ENCODE assay signal across 1 cellular context in the genomic region with DNA sequence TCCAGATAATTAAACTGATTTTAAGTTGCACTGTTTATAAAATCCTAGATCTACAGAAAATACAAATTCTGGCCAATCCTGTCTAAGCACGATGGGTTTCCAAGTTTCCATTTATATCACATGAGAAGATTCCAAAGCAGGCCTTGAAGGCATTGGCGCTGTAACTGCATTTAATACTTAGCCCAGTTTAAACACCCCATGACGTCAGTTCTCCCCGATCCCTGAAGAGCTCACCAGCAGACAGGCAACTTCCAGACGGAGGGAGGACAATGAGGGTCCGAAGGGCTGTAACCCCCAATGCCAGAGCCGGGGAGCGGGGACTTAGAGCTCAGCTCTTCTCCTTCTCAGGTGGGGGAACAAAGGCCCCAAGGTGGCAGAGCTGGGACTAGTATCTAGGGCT.
TF ChIP-seq lines count a peak whose summit lies in the region.

No MANE protein-coding gene starts in this region.

TF ChIP-seq in IMR-90, 13 proteins besides CTCF, POLR2A, EP300 and RAD21 (continued from another document):
- TF ChIP-seq NFE2L2 (IDR thresholded peaks at IDR 0.05; ENCODE audit: low read depth, low read length), result no peak
- no peak for TF ChIP-seq ELK1 (IDR thresholded peaks at IDR 0.05; ENCODE audit: borderline replicate concordance, low read depth, low read length)
- TF ChIP-seq RCOR1 (IDR thresholded peaks at IDR 0.05; ENCODE audit: insufficient replicate concordance, low read length), result no peak
- TF ChIP-seq, protein P1, sequence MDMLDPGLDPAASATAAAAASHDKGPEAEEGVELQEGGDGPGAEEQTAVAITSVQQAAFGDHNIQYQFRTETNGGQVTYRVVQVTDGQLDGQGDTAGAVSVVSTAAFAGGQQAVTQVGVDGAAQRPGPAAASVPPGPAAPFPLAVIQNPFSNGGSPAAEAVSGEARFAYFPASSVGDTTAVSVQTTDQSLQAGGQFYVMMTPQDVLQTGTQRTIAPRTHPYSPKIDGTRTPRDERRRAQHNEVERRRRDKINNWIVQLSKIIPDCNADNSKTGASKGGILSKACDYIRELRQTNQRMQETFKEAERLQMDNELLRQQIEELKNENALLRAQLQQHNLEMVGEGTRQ (IDR thresholded peaks at IDR 0.05; ENCODE audit: low read depth, low read length), result no peak
- no peak for TF ChIP-seq RFX5 (IDR thresholded peaks at IDR 0.05; ENCODE audit: low read depth, low read length)
- TF ChIP-seq MAZ (IDR thresholded peaks at IDR 0.05; ENCODE audit: borderline replicate concordance, low read depth, low read length), result no peak
- TF ChIP-seq CHD1 (IDR thresholded peaks at IDR 0.05; ENCODE audit: low read depth, low read length), result no peak
- no peak for TF ChIP-seq MAFK (IDR thresholded peaks at IDR 0.05; ENCODE audit: low read depth, low read length)
- no peak for TF ChIP-seq FOS (IDR thresholded peaks at IDR 0.05; ENCODE audit: low read depth, low read length)
- TF ChIP-seq MXI1 (IDR thresholded peaks at IDR 0.05; ENCODE audit: borderline replicate concordance, low read depth, low read length), result no peak
